Comparison of ENCODE assay signal across 19 cellular contexts in the genomic region with DNA sequence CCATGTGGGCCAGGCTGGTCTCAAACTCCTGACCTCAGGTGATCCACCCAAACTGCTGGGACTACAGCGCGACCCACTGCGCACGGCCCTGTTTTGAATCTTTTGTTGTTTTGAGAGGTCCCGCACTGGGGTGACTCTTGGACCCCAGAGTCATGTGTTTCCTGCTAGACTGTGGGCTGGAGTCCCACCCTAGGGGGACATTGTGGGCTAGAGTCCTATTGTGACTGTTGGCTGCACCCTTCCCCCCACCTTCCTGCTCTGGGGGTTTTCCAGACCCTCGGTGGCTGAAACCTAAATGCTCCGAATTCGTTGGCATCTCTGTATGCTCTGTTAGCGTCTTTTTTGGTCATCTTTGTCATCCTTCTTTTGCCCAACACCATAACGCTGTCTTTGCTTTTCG. TPM values are rescaled to one million over a fixed set of nuclear protein-coding genes. Genes with fewer than 3 reads are reported as not detected.
DNase-seq lines count a peak whose midpoint lies in the region; ATAC-seq, FAIRE-seq and TF ChIP-seq lines count a peak whose summit lies in the region.
"Had no signal": no experiment of that assay in that cellular context is flagged by ENCODE, and none has a peak within 500 bp of the region (broad histone marks: within the 10 kb centered on the region; RNA-seq: fewer than 3 reads in every experiment).

No MANE protein-coding gene starts in this region.

- H2AFZ ChIP-seq in OCI-LY3 (ENCODE audit: low read depth, low read length), result no peak overlapping the region
- H2AFZ ChIP-seq: GM23248 had no signal

- FAIRE-seq in GM12891 (lab: Jason Lieb, UNC), result no peak

- no peak overlapping the region for H3K27ac Mint-ChIP-seq in activated T-cell treated with anti-CD3 and anti-CD28 coated beads, Interleukin-2, amount 50 U/mL, for 72 hours
- no peak overlapping the region for H3K27ac Mint-ChIP-seq in natural killer cell treated with Interleukin-12 subunit alpha and Interleukin-12 subunit beta and Interleukin-15 and Interleukin-18, amount 100 ng/mL, for 72 hours
- H3K27ac Mint-ChIP-seq: CD4-positive, alpha-beta T cell; IgD-negative memory B cell had no signal

- TF ChIP-seq CTCF in OCI-LY3 (IDR thresholded peaks at IDR 0.05; ENCODE audit: low read depth, low read length) (no peak), thyroid gland (IDR thresholded peaks at IDR 0.05) (no peak)

- H3K27me3 ChIP-seq in OCI-LY3 (ENCODE audit: low read depth, low read length) (no peaks in the 10 kb centered on the region), thyroid gland (no peaks in the 10 kb centered on the region)

- no peaks in the 10 kb centered on the region for H4K20me1 ChIP-seq in OCI-LY3 (ENCODE audit: insufficient read depth, low read length)

- H3K27ac ChIP-seq in OCI-LY3 (ENCODE audit: low read length) (peak overlapping the region; percentile 91), thyroid gland (peak overlapping the region; percentile 78 to 83 (median 80))
- H3K27ac ChIP-seq: GM23248 had no signal

- no peaks in the 10 kb centered on the region for H3K79me2 ChIP-seq in OCI-LY3 (ENCODE audit: low read length)

- no peaks in the 10 kb centered on the region for H3K36me3 Mint-ChIP-seq in activated T-cell treated with anti-CD3 and anti-CD28 coated beads, Interleukin-2, amount 50 U/mL, for 72 hours (ENCODE audit: insufficient read depth in 2 of 2)
- no peaks in the 10 kb centered on the region for H3K36me3 Mint-ChIP-seq in natural killer cell treated with Interleukin-12 subunit alpha and Interleukin-12 subunit beta and Interleukin-15 and Interleukin-18, amount 100 ng/mL, for 72 hours
- H3K36me3 Mint-ChIP-seq: IgD-negative memory B cell had no signal

- no peaks in the 10 kb centered on the region for H3K9me3 Mint-ChIP-seq in activated T-cell treated with anti-CD3 and anti-CD28 coated beads, Interleukin-2, amount 50 U/mL, for 72 hours
- H3K9me3 Mint-ChIP-seq in natural killer cell treated with Interleukin-12 subunit alpha and Interleukin-12 subunit beta and Interleukin-15 and Interleukin-18, amount 100 ng/mL, for 72 hours, result no peaks in the 10 kb centered on the region
- H3K9me3 Mint-ChIP-seq: CD4-positive, alpha-beta T cell; IgD-negative memory B cell had no signal

- TF ChIP-seq POLR2A in thyroid gland (IDR thresholded peaks at IDR 0.05), result no peak
- no peak for TF ChIP-seq POLR2A in GM12891 (IDR thresholded peaks at IDR 0.05; ENCODE audit: low read depth, low read length)

- H3K9me3 ChIP-seq in OCI-LY3 (ENCODE audit: insufficient read depth, low read length), result no peaks in the 10 kb centered on the region
- no peaks in the 10 kb centered on the region for H3K9me3 ChIP-seq in thyroid gland

- WGBS in thyroid gland, 2 donors, result 84 to 87% methylated on average over 11 of the region's 11 CpGs

- peak overlapping the region; percentile 65; the same call in 1 of the 2 replicates for H3K9ac ChIP-seq in OCI-LY3 (ENCODE audit: low read length)
- H3K9ac ChIP-seq: GM23248 had no signal

- ATAC-seq in activated T-cell treated with anti-CD3 and anti-CD28 coated beads, Interleukin-2, amount 50 U/mL, for 72 hours (replicated peaks in 1 of 2), result peak; percentile 50 to 54
- ATAC-seq in natural killer cell treated with Interleukin-12 subunit alpha and Interleukin-12 subunit beta and Interleukin-15 and Interleukin-18, amount 100 ng/mL, for 72 hours, result peak in 1 of 2 donors; percentile 68

- peak overlapping the region; percentile 64 for H3K4me2 ChIP-seq in OCI-LY3 (ENCODE audit: low read length)

- peaks cover 7% of the 10 kb centered on the region for H3K4me1 Mint-ChIP-seq in activated T-cell treated with anti-CD3 and anti-CD28 coated beads, Interleukin-2, amount 50 U/mL, for 72 hours (ENCODE audit: low read depth)
- peaks cover 7 to 12% of the 10 kb centered on the region in 2 donors for H3K4me1 Mint-ChIP-seq in natural killer cell treated with Interleukin-12 subunit alpha and Interleukin-12 subunit beta and Interleukin-15 and Interleukin-18, amount 100 ng/mL, for 72 hours (ENCODE audit: low read depth in 2 of 2)

- H3K4me1 ChIP-seq in OCI-LY3 (ENCODE audit: low read length) (peaks cover 72% of the 10 kb centered on the region), thyroid gland (peaks cover 34 to 60% of the 10 kb centered on the region in 2 donors)

- H3K36me3 ChIP-seq in OCI-LY3 (replicated peaks; ENCODE audit: low read depth, low read length) (no peaks in the 10 kb centered on the region), thyroid gland (no peaks in the 10 kb centered on the region)

- H3K4me3 ChIP-seq in OCI-LY3 (ENCODE audit: low read length), result peak overlapping the region; percentile 48
- H3K4me3 ChIP-seq in thyroid gland (replicated peaks in 1 of 3), result no peak overlapping the region
- H3K4me3 ChIP-seq: GM23248 had no signal

- H3K27me3 Mint-ChIP-seq in activated T-cell treated with anti-CD3 and anti-CD28 coated beads, Interleukin-2, amount 50 U/mL, for 72 hours (ENCODE audit: low read depth), result no peaks in the 10 kb centered on the region
- no peaks in the 10 kb centered on the region for H3K27me3 Mint-ChIP-seq in natural killer cell treated with Interleukin-12 subunit alpha and Interleukin-12 subunit beta and Interleukin-15 and Interleukin-18, amount 100 ng/mL, for 72 hours
- H3K27me3 Mint-ChIP-seq: CD4-positive, alpha-beta T cell had no signal

- H3K4me3 Mint-ChIP-seq in activated T-cell treated with anti-CD3 and anti-CD28 coated beads, Interleukin-2, amount 50 U/mL, for 72 hours, result no peak overlapping the region
- peak overlapping the region; percentile 1 for H3K4me3 Mint-ChIP-seq in natural killer cell treated with Interleukin-12 subunit alpha and Interleukin-12 subunit beta and Interleukin-15 and Interleukin-18, amount 100 ng/mL, for 72 hours
- H3K4me3 Mint-ChIP-seq: CD4-positive, alpha-beta T cell had no signal

- intact Hi-C loops in thyroid gland (cut with DNase I), result no loop called here
- intact Hi-C loops in posterior cingulate gyrus (cut with DNase I), result no loop called here

- DNase-seq in activated T-cell treated with anti-CD3 and anti-CD28 coated beads, Interleukin-2, amount 50 U/mL, for 72 hours, result peak; percentile 12 to 15
- DNase-seq in activated T-cell treated with anti-CD3 and anti-CD28 coated beads, Interleukin-2, amount 50 U/mL, for 48 hours, result no peak
- DNase-seq in natural killer cell treated with Interleukin-12 subunit alpha and Interleukin-12 subunit beta and Interleukin-15 and Interleukin-18, amount 100 ng/mL, for 72 hours (ENCODE audit: low spot score), result no peak
- DNase-seq in thyroid gland (no peak), GM12891 (ENCODE audit: insufficient read length, low spot score) (no peak), mesenteric fat pad (ENCODE audit: low spot score) (no peak), posterior cingulate gyrus (no peak)
- DNase-seq: ACHN; C1 segment of cervical spinal cord; Calu3; CD4-positive, alpha-beta T cell; DMS 273 treated with DMSO at 0.1 percent for 48 hours; GM23248; H7 had no signal

TF ChIP-seq in GM12891, 5 proteins besides CTCF, POLR2A, EP300 and RAD21:
- TF ChIP-seq PAX5 (IDR thresholded peaks at IDR 0.05; ENCODE audit: insufficient read depth, low read length, severe bottlenecking) (no peak), SPI1 (IDR thresholded peaks at IDR 0.05; ENCODE audit: low read depth, low read length) (no peak), POLR2AphosphoS5 (IDR thresholded peaks at IDR 0.05; ENCODE audit: low read depth, low read length) (no peak)

RNA-seq across cellular contexts. Expression of a gene that starts 16.0 kb away (rescaled TPM):
- total RNA-seq in activated T-cell treated with anti-CD3 and anti-CD28 coated beads, Interleukin-2, amount 50 U/mL, for 72 hours, result not detected
- not detected for total RNA-seq in natural killer cell treated with Interleukin-12 subunit alpha and Interleukin-12 subunit beta and Interleukin-15 and Interleukin-18, amount 100 ng/mL, for 72 hours
- total RNA-seq in thyroid gland (1,000 to 10,000 TPM in 1 of 4 donors, 100 to 1,000 TPM in 2, 10 to 100 TPM in 1; 53.3 to 1,103 (median 535) TPM), mesenteric fat pad (116 TPM)
- polyA plus RNA-seq in GM12891 (2012; ENCODE audit: low read depth, missing spikeins), result 0.01 TPM
- total RNA-seq: CD4-positive, alpha-beta T cell; H7 had no signal
- polyA plus RNA-seq: IgD-negative memory B cell had no signal

RNA-seq across cellular contexts. Expression of a gene that starts 16.2 kb away (rescaled TPM):
- not detected for total RNA-seq in activated T-cell treated with anti-CD3 and anti-CD28 coated beads, Interleukin-2, amount 50 U/mL, for 72 hours
- total RNA-seq in natural killer cell treated with Interleukin-12 subunit alpha and Interleukin-12 subunit beta and Interleukin-15 and Interleukin-18, amount 100 ng/mL, for 72 hours, result 1 to 10 TPM in 1 of 2 donors, under 1 TPM in 1; 0.70 to 4.4 TPM
- total RNA-seq in thyroid gland, result under 1 TPM in 1 of 4 donors, not detected in 3; 0.45 TPM
- 0.09 TPM for polyA plus RNA-seq in GM12891 (2012; ENCODE audit: low read depth, missing spikeins)
- not detected for total RNA-seq in mesenteric fat pad
- total RNA-seq: A172; Calu3; CD4-positive, alpha-beta T cell; Daoy; GM23248; H7; HT1080 had no signal
- polyA plus RNA-seq: GM23248, IgD-negative memory B cell had no signal

RNA-seq across cellular contexts. Expression of a gene that starts 28.3 kb away (rescaled TPM):
- total RNA-seq in activated T-cell treated with anti-CD3 and anti-CD28 coated beads, Interleukin-2, amount 50 U/mL, for 72 hours, result 1 to 10 TPM; 2.7 to 3.2 TPM
- 10 to 100 TPM; 12.5 to 20.4 TPM for total RNA-seq in natural killer cell treated with Interleukin-12 subunit alpha and Interleukin-12 subunit beta and Interleukin-15 and Interleukin-18, amount 100 ng/mL, for 72 hours
- total RNA-seq in thyroid gland (1 to 10 TPM in 2 of 4 donors, under 1 TPM in 2; 0.42 to 1.1 (median 0.78) TPM), mesenteric fat pad (4.1 TPM)
- 4.3 TPM for polyA plus RNA-seq in GM12891 (2012; ENCODE audit: low read depth, missing spikeins)
- total RNA-seq: A172, GM23248, H7 had no signal
- polyA plus RNA-seq: GM23248 had no signal

RNA-seq across cellular contexts. Expression of a gene that starts 30.9 kb away (rescaled TPM):
- total RNA-seq in activated T-cell treated with anti-CD3 and anti-CD28 coated beads, Interleukin-2, amount 50 U/mL, for 72 hours, result 10 to 100 TPM; 22.4 to 30.1 TPM
- 10 to 100 TPM; 38.1 to 49.1 TPM for total RNA-seq in natural killer cell treated with Interleukin-12 subunit alpha and Interleukin-12 subunit beta and Interleukin-15 and Interleukin-18, amount 100 ng/mL, for 72 hours
- total RNA-seq in thyroid gland (10 to 100 TPM; 32.5 to 80.9 (median 50.3) TPM), mesenteric fat pad (25.2 TPM)
- polyA plus RNA-seq in GM12891 (2012; ENCODE audit: low read depth, missing spikeins), result 12.8 TPM

RNA-seq across cellular contexts. Expression of a gene that starts 30.9 kb away (rescaled TPM):
- total RNA-seq in activated T-cell treated with anti-CD3 and anti-CD28 coated beads, Interleukin-2, amount 50 U/mL, for 72 hours, result 10 to 100 TPM; 42.4 to 60.0 TPM
- total RNA-seq in natural killer cell treated with Interleukin-12 subunit alpha and Interleukin-12 subunit beta and Interleukin-15 and Interleukin-18, amount 100 ng/mL, for 72 hours, result 10 to 100 TPM; 24.0 to 35.8 TPM
- 10 to 100 TPM; 31.8 to 41.9 (median 36.9) TPM for total RNA-seq in thyroid gland
- 14.5 TPM for polyA plus RNA-seq in GM12891 (2012; ENCODE audit: low read depth, missing spikeins)
- 16.6 TPM for total RNA-seq in mesenteric fat pad

Comparison
In these comparisons a context has a peak if more than half of its experiments do, and no peak if none do; other contexts are left out.
1. DNase-seq: peak in activated T-cell treated with anti-CD3 and anti-CD28 coated beads, Interleukin-2, amount 50 U/mL, for 72 hours (2 of 2); none in activated T-cell treated with anti-CD3 and anti-CD28 coated beads, Interleukin-2, amount 50 U/mL, for 48 hours (0 of 2), natural killer cell treated with Interleukin-12 subunit alpha and Interleukin-12 subunit beta and Interleukin-15 and Interleukin-18, amount 100 ng/mL, for 72 hours (single experiment), thyroid gland (0 of 2), GM12891 (single experiment), mesenteric fat pad (single experiment) and posterior cingulate gyrus (0 of 10).
2. RNA of a gene that starts 16.0 kb away (total RNA-seq): 53.3 to 1,103 TPM in thyroid gland and 116 TPM in mesenteric fat pad (single experiment); not detected in activated T-cell treated with anti-CD3 and anti-CD28 coated beads, Interleukin-2, amount 50 U/mL, for 72 hours and not detected in natural killer cell treated with Interleukin-12 subunit alpha and Interleukin-12 subunit beta and Interleukin-15 and Interleukin-18, amount 100 ng/mL, for 72 hours; every median in the first group is over 10 times any median in the second.